In genomic region chr19:48962029-48962848, GRCh38 we compare ENCODE assay signal across 8 cellular contexts. TPM values are rescaled to one million over a fixed set of nuclear protein-coding genes. Genes with fewer than 3 reads are reported as not detected.
A peak's percentile ranks its signal among the peaks of the same experiment; 100 is the strongest.
DNase-seq lines count a peak whose midpoint lies in the region; ATAC-seq and TF ChIP-seq lines count a peak whose summit lies in the region.

No MANE protein-coding gene starts in this region.

- no peaks in the 10 kb centered on the region for H3K27me3 ChIP-seq in BLaER1 treated with 17β-estradiol and CSF1 and Interleukin-3, amounts not matched to agents 10 nM and 100 nM
- H3K27me3 ChIP-seq in Loucy (ENCODE audit: insufficient read depth, low read length, poor library complexity, severe bottlenecking) (no peaks in the 10 kb centered on the region), esophagus squamous epithelium (no peaks in the 10 kb centered on the region), neutrophil (no peaks in the 10 kb centered on the region)

- H3K9me2 ChIP-seq in Loucy (replicated peaks; ENCODE audit: low read depth, low read length): no peaks in the 10 kb centered on the region

- H3K9ac ChIP-seq in BLaER1 treated with 17β-estradiol and CSF1 and Interleukin-3, amounts not matched to agents 10 nM and 100 nM: peak overlapping the region; percentile 74 to 99 (median 87)
- peak overlapping the region; percentile 84 for H3K9ac ChIP-seq in Loucy (ENCODE audit: low read depth, low read length, poor library complexity, severe bottlenecking)

- peaks cover 85% of the 10 kb centered on the region for H3K4me1 Mint-ChIP-seq in activated CD4-positive, alpha-beta T cell treated with anti-CD3 and anti-CD28 coated beads, Interleukin-2, amount 10 ng/mL, durations not matched to agents 7 days and 5 days

- intact Hi-C loops in esophagus squamous epithelium (cut with DNase I): no loop called here

- POLR2A ChIA-PET in activated CD4-positive, alpha-beta T cell treated with anti-CD3 and anti-CD28 coated beads, Interleukin-2, amount 10 ng/mL, durations not matched to agents 7 days and 5 days (lab: Charles Lee): no interaction called here

- peak; percentile 22 for ATAC-seq in GM19468 (IDR thresholded peaks at IDR 0.05; ENCODE audit: extremely low read depth, unreplicated experiment)
- ATAC-seq in HG02840 (IDR thresholded peaks at IDR 0.05; ENCODE audit: low FRiP score, unreplicated experiment): no peak

- peaks cover 27 to 57% (median 45%) of the 10 kb centered on the region in 11 experiments for H3K36me3 ChIP-seq in BLaER1 treated with 17β-estradiol and CSF1 and Interleukin-3, amounts not matched to agents 10 nM and 100 nM
- H3K36me3 ChIP-seq in Loucy (ENCODE audit: insufficient read depth, low read length) (no peaks in the 10 kb centered on the region), esophagus squamous epithelium (peaks cover 0 to 13% (median 0%) of the 10 kb centered on the region in 3 donors), neutrophil (peaks cover 14% of the 10 kb centered on the region)

- H2AFZ ChIP-seq in Loucy (ENCODE audit: low read length): no peak overlapping the region

- no peaks in the 10 kb centered on the region for H3K9me3 Mint-ChIP-seq in activated CD4-positive, alpha-beta T cell treated with anti-CD3 and anti-CD28 coated beads, Interleukin-2, amount 10 ng/mL, durations not matched to agents 7 days and 5 days

- peak overlapping the region; percentile 91 to 99 (median 96) for H3K27ac ChIP-seq in BLaER1 treated with 17β-estradiol and CSF1 and Interleukin-3, amounts not matched to agents 10 nM and 100 nM
- H3K27ac ChIP-seq in esophagus squamous epithelium (peak overlapping the region; percentile 84 to 95 (median 94)), neutrophil (peak overlapping the region; percentile 98)

- H4K20me1 ChIP-seq in BLaER1 treated with 17β-estradiol and CSF1 and Interleukin-3, amounts not matched to agents 10 nM and 100 nM: peaks cover 20 to 26% (median 21%) of the 10 kb centered on the region in 11 experiments; a peak in 21 of 22 replicates
- peaks cover 13% of the 10 kb centered on the region for H4K20me1 ChIP-seq in Loucy (ENCODE audit: insufficient read depth, low read length, poor library complexity, severe bottlenecking)

- peaks cover 34% of the 10 kb centered on the region for H3K79me2 ChIP-seq in Loucy (ENCODE audit: insufficient read depth, low read length)

- CTCF ChIA-PET in activated CD4-positive, alpha-beta T cell treated with anti-CD3 and anti-CD28 coated beads, Interleukin-2, amount 10 ng/mL, durations not matched to agents 7 days and 5 days (lab: Charles Lee): interaction anchor here (0.6 to 3.5 kb wide), 3 partner anchors 8 to 15 kb away, joined by 3 to 15 read pairs (median 4); no protein-coding TSS in a partner anchor

- no peaks in the 10 kb centered on the region for H3K9me3 ChIP-seq in BLaER1 treated with 17β-estradiol and CSF1 and Interleukin-3, amounts not matched to agents 10 nM and 100 nM (replicated peaks in 1 of 11)
- H3K9me3 ChIP-seq in Loucy (ENCODE audit: insufficient read depth, low read depth, low read length) (no peaks in the 10 kb centered on the region), esophagus squamous epithelium (no peaks in the 10 kb centered on the region), neutrophil (no peaks in the 10 kb centered on the region)

- H3K4me3 ChIP-seq in BLaER1 treated with 17β-estradiol and CSF1 and Interleukin-3, amounts not matched to agents 10 nM and 100 nM: peak overlapping the region in 9 of 10 experiments; percentile 11 to 59 (median 39); a peak in 11 of 20 replicates
- no peak overlapping the region for H3K4me3 ChIP-seq in Loucy (ENCODE audit: low read length, poor library complexity, severe bottlenecking)
- H3K4me3 ChIP-seq in esophagus squamous epithelium: peak overlapping the region in 1 of 4 donors; percentile 9
- H3K4me3 ChIP-seq in neutrophil (ENCODE audit: low read depth in 1 of 2, low read length in 1 of 2): peak overlapping the region; percentile 89 to 100

- DNase-seq in activated CD4-positive, alpha-beta T cell treated with anti-CD3 and anti-CD28 coated beads, Interleukin-2, amount 10 ng/mL, durations not matched to agents 7 days and 5 days: peak; percentile 45
- DNase-seq in esophagus squamous epithelium (lab: John Stamatoyannopoulos, UW) (no peak), iPS-NIHi11 (ENCODE audit: low spot score) (no peak)

- H3K27me3 Mint-ChIP-seq in activated CD4-positive, alpha-beta T cell treated with anti-CD3 and anti-CD28 coated beads, Interleukin-2, amount 10 ng/mL, durations not matched to agents 7 days and 5 days: no peaks in the 10 kb centered on the region

- peak overlapping the region; percentile 80 to 100 (median 85) for H3K4me2 ChIP-seq in BLaER1 treated with 17β-estradiol and CSF1 and Interleukin-3, amounts not matched to agents 10 nM and 100 nM
- peak overlapping the region; percentile 38 for H3K4me2 ChIP-seq in Loucy (ENCODE audit: low read depth, low read length, poor library complexity, severe bottlenecking)

- H3F3A ChIP-seq in Loucy (ENCODE audit: low read depth): no peaks in the 10 kb centered on the region

- H3K36me3 Mint-ChIP-seq in activated CD4-positive, alpha-beta T cell treated with anti-CD3 and anti-CD28 coated beads, Interleukin-2, amount 10 ng/mL, durations not matched to agents 7 days and 5 days (ENCODE audit: low read depth): peaks cover 50% of the 10 kb centered on the region

- 46 to 66% methylated on average over 18 to 22 of the region's 22 CpGs for WGBS in esophagus squamous epithelium, 2 donors

- peak overlapping the region; percentile 97 for H3K27ac Mint-ChIP-seq in activated CD4-positive, alpha-beta T cell treated with anti-CD3 and anti-CD28 coated beads, Interleukin-2, amount 10 ng/mL, durations not matched to agents 7 days and 5 days

- peaks cover 47 to 83% (median 69%) of the 10 kb centered on the region in 10 experiments for H3K4me1 ChIP-seq in BLaER1 treated with 17β-estradiol and CSF1 and Interleukin-3, amounts not matched to agents 10 nM and 100 nM
- peaks cover 32% of the 10 kb centered on the region for H3K4me1 ChIP-seq in Loucy (ENCODE audit: insufficient read depth, low read length, poor library complexity, severe bottlenecking)
- H3K4me1 ChIP-seq in esophagus squamous epithelium: peaks cover 37 to 52% (median 41%) of the 10 kb centered on the region in 3 donors
- H3K4me1 ChIP-seq in neutrophil (ENCODE audit: control insufficient read depth in 1 of 2, insufficient read depth in 1 of 2, low read depth in 1 of 2, low read length in 1 of 2): peaks cover 62 to 72% of the 10 kb centered on the region in 2 experiments

- TF ChIP-seq POLR2A in esophagus squamous epithelium (IDR thresholded peaks at IDR 0.05): peak in 2 of 4 donors; percentile 39 to 72

- H3K4me3 Mint-ChIP-seq in activated CD4-positive, alpha-beta T cell treated with anti-CD3 and anti-CD28 coated beads, Interleukin-2, amount 10 ng/mL, durations not matched to agents 7 days and 5 days: peak overlapping the region; percentile 51

- TF ChIP-seq CTCF in Loucy (conservative IDR thresholded peaks at IDR 0.05; ENCODE audit: low read length) (no peak), esophagus squamous epithelium (IDR thresholded peaks at IDR 0.05) (peak in 1 of 6 experiments; percentile 2), neutrophil (IDR thresholded peaks at IDR 0.05) (no peak)

RNA-seq across cellular contexts. Expression of gene FTL, which starts 2.9 kb away (rescaled TPM):
- 100 to 1,000 TPM; 683 to 880 TPM for total RNA-seq in activated CD4-positive, alpha-beta T cell treated with anti-CD3 and anti-CD28 coated beads, Interleukin-2, amount 10 ng/mL, durations not matched to agents 7 days and 5 days
- 1,000 to 10,000 TPM in 3 of 4 donors, 100 to 1,000 TPM in 1; 556 to 2,127 (median 1,494) TPM for total RNA-seq in esophagus squamous epithelium

RNA-seq across cellular contexts. Expression of gene BAX, which starts 7.6 kb away (rescaled TPM):
- total RNA-seq in activated CD4-positive, alpha-beta T cell treated with anti-CD3 and anti-CD28 coated beads, Interleukin-2, amount 10 ng/mL, durations not matched to agents 7 days and 5 days: 100 to 1,000 TPM; 310 to 324 TPM
- 10 to 100 TPM; 38.9 to 42.8 (median 42.4) TPM for total RNA-seq in esophagus squamous epithelium

RNA-seq across cellular contexts. Expression of gene DHDH, which starts 28.7 kb away (rescaled TPM):
- 1 to 10 TPM; 3.1 to 3.2 TPM for total RNA-seq in activated CD4-positive, alpha-beta T cell treated with anti-CD3 and anti-CD28 coated beads, Interleukin-2, amount 10 ng/mL, durations not matched to agents 7 days and 5 days
- total RNA-seq in esophagus squamous epithelium: 1 to 10 TPM in 1 of 4 donors, under 1 TPM in 1, not detected in 2; 0.95 to 2.9 TPM

RNA-seq across cellular contexts. Expression of gene GYS1, which starts 30.9 kb away (rescaled TPM):
- 10 to 100 TPM; 55.8 to 60.8 TPM for total RNA-seq in activated CD4-positive, alpha-beta T cell treated with anti-CD3 and anti-CD28 coated beads, Interleukin-2, amount 10 ng/mL, durations not matched to agents 7 days and 5 days
- total RNA-seq in esophagus squamous epithelium: 10 to 100 TPM; 30.6 to 47.6 (median 39.5) TPM

RNA-seq across cellular contexts. Expression of gene RUVBL2, which starts 31.4 kb away (rescaled TPM):
- total RNA-seq in activated CD4-positive, alpha-beta T cell treated with anti-CD3 and anti-CD28 coated beads, Interleukin-2, amount 10 ng/mL, durations not matched to agents 7 days and 5 days: 10 to 100 TPM; 82.2 to 89.4 TPM
- 100 to 1,000 TPM; 102 to 140 (median 119) TPM for total RNA-seq in esophagus squamous epithelium

Comparison
In these comparisons a context has a peak if more than half of its experiments do, and no peak if none do; other contexts are left out.
1. RNA of gene BAX, which starts 7.6 kb away (total RNA-seq): 310 to 324 TPM in activated CD4-positive, alpha-beta T cell treated with anti-CD3 and anti-CD28 coated beads, Interleukin-2, amount 10 ng/mL, durations not matched to agents 7 days and 5 days; 38.9 to 42.8 TPM in esophagus squamous epithelium; every median in the first group is over 4 times any median in the second.
2. Peak in every context shown above with its lines, with median percentiles within 50 percentile points of each other: H3K27ac ChIP-seq.